Comparison of ENCODE assay signal across 9 cellular contexts in the genomic region with DNA sequence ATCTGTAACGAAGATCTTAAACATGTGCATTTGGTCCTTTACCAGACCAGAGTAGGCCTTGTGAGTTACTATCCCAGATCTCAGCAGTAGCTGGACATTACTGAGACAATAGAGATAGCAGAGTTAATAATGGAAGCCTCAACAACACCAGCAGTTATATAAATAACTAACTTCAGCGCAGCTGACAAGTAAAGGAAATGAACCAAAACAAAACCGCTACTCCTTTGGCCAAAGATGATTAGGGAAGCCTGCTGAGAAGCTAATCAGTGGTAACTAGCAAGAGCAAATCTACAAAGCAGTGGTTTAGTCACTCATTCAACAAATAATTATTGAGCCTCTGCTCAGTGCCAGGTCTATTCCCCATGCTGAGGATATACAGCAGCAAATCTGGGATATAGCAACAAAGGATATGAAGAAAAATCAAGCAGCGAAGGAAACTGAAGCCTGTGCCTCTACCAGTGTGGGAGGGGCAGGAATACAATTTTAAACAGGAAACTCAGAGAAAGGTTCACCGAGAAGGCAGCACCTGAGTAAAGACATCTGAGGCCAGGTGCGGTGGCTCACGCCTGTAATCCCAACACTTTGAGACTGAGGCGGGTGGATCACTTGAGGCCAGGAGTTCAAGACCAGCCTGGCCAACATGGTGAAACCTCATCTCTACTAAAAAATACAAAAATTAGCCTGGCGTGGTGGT.
DNase-seq lines count a peak whose midpoint lies in the region; ATAC-seq and TF ChIP-seq lines count a peak whose summit lies in the region.
"Had no signal": no experiment of that assay in that cellular context is flagged by ENCODE, and none has a peak within 500 bp of the region (broad histone marks: within the 10 kb centered on the region; RNA-seq: fewer than 3 reads in every experiment).

No MANE protein-coding gene starts in this region.

- no peaks in the 10 kb centered on the region for H3K9me2 ChIP-seq in SK-N-SH
- no peaks in the 10 kb centered on the region for H3K9me2 ChIP-seq in hepatocyte (replicated peaks; ENCODE audit: insufficient read depth)

- H3K4me1 Mint-ChIP-seq in IgD-negative memory B cell (peaks cover 45 to 56% (median 46%) of the 10 kb centered on the region in 3 donors), Caco-2 (ENCODE audit: low read depth, unreplicated experiment) (no peaks in the 10 kb centered on the region)

- no peaks in the 10 kb centered on the region for H3F3A ChIP-seq in SK-N-SH (replicated peaks; ENCODE audit: insufficient read depth)

- H3K79me2 ChIP-seq in SK-N-SH (ENCODE audit: insufficient read depth) (no peaks in the 10 kb centered on the region), hepatocyte (no peaks in the 10 kb centered on the region)

- WGBS in SK-N-SH (ENCODE audit: low lambda C conversion rate) = 43% methylated on average over 9 of the region's 9 CpGs
- 65 to 72% (median 67%) methylated on average over 9 of the region's 9 CpGs for WGBS in stomach, 5 donors
- WGBS in hepatocyte (ENCODE audit: low lambda C conversion rate, missing lambda C conversion rate) = 74% methylated on average over 9 of the region's 9 CpGs

- no TSS peak for BruUV-seq in Caco-2 (replicated peaks; lab: Mats Ljungman, UMichigan)

- H3K27ac ChIP-seq in SK-N-SH (ENCODE audit: low read depth in 2 of 2, low read length in 1 of 2) = peak overlapping the region in 1 of 2 experiments; percentile 13; a peak in 1 of 4 replicates
- peak overlapping the region in 3 of 5 donors; percentile 11 to 32 (median 24) for H3K27ac ChIP-seq in stomach
- no peak overlapping the region for H3K27ac ChIP-seq in hepatocyte

- H3K36me3 ChIP-seq in SK-N-SH (replicated peaks in 1 of 2; ENCODE audit: control insufficient read depth in 1 of 2, insufficient read depth in 2 of 2, low read length in 1 of 2) = no peaks in the 10 kb centered on the region
- no peaks in the 10 kb centered on the region for H3K36me3 ChIP-seq in stomach
- no peaks in the 10 kb centered on the region for H3K36me3 ChIP-seq in Caco-2 (ENCODE audit: control insufficient read depth, insufficient read depth, low read length)
- H3K36me3 ChIP-seq in hepatocyte (replicated peaks; ENCODE audit: insufficient read depth, low read depth) = no peaks in the 10 kb centered on the region

- CTCF ChIA-PET in SK-N-SH (lab: Yijun Ruan, JAX) (interaction anchor here (1.0 to 1.1 kb wide), 2 partner anchors 10 to 13 kb away, joined by 3 read pairs; no protein-coding TSS in a partner anchor), Caco-2 (lab: Charles Lee) (no interaction called here)

- intact Hi-C loops in stomach (cut with DNase I; ENCODE audit: low total_unique reads) (no loop called here), Caco-2 (cut with micrococcal nuclease; ENCODE audit: unreplicated experiment) (no loop called here)

- H3K4me3 Mint-ChIP-seq in IgD-negative memory B cell (peak overlapping the region; percentile 47 to 90 (median 52)), Caco-2 (ENCODE audit: unreplicated experiment) (no peak overlapping the region)

- H3K9me3 Mint-ChIP-seq in IgD-negative memory B cell (peaks cover 0 to 1% (median 0%) of the 10 kb centered on the region in 3 donors), Caco-2 (ENCODE audit: unreplicated experiment) (no peaks in the 10 kb centered on the region)
- H3K9me3 Mint-ChIP-seq in activated naive CD4-positive, alpha-beta T cell treated with anti-CD3 and anti-CD28 coated beads, Interleukin-2, amount 50 U/mL, for 72 hours = no peaks in the 10 kb centered on the region

- H3K9ac ChIP-seq in SK-N-SH = no peak overlapping the region

- no peak overlapping the region for H3K4me3 ChIP-seq in SK-N-SH (ENCODE audit: low read depth in 2 of 2, low read length in 1 of 2)
- H3K4me3 ChIP-seq in stomach = no peak overlapping the region
- H3K4me3 ChIP-seq in Caco-2 (ENCODE audit: low read depth, low read length) = no peak overlapping the region
- H3K4me3 ChIP-seq in hepatocyte = no peak overlapping the region

- POLR2A ChIA-PET in SK-N-SH (lab: Yijun Ruan, JAX) = interaction anchor here (0.6 kb wide), 1 partner anchor 55 kb away, joined by 3 read pairs; no protein-coding TSS in a partner anchor
- POLR2A ChIA-PET in Caco-2 (lab: Charles Lee) = no interaction called here

- TF ChIP-seq CTCF in SK-N-SH (IDR thresholded peaks at IDR 0.05) (no peak), stomach (IDR thresholded peaks at IDR 0.05) (no peak), Caco-2 (IDR thresholded peaks at IDR 0.05; ENCODE audit: insufficient read depth in 1 of 2, low read depth in 1 of 2, low read length in 1 of 2, severe bottlenecking in 1 of 2, unreplicated experiment in 1 of 2) (no peak), hepatocyte (IDR thresholded peaks at IDR 0.05; ENCODE audit: poor library complexity) (no peak)

- H4K20me1 ChIP-seq in SK-N-SH (ENCODE audit: insufficient read depth) (no peaks in the 10 kb centered on the region), hepatocyte (ENCODE audit: insufficient read depth, poor library complexity, severe bottlenecking) (no peaks in the 10 kb centered on the region)

- peaks cover 0 to 12% of the 10 kb centered on the region in 2 experiments; a peak in 1 of 4 replicates for H3K4me1 ChIP-seq in SK-N-SH (ENCODE audit: control insufficient read depth in 1 of 2, insufficient read depth in 2 of 2, low read depth in 1 of 2, low read length in 1 of 2)
- H3K4me1 ChIP-seq in stomach = peaks cover 0 to 14% (median 0%) of the 10 kb centered on the region in 4 donors
- H3K4me1 ChIP-seq in Caco-2 = 0 out of 2 replicates have a peak, but pooled peaks cover 6% of the 10 kb centered on the region
- peaks cover 10% of the 10 kb centered on the region for H3K4me1 ChIP-seq in hepatocyte (ENCODE audit: insufficient read depth)

- TF ChIP-seq POLR2A in stomach (IDR thresholded peaks at IDR 0.05) = no peak

- no peak for TF ChIP-seq RAD21 in SK-N-SH (IDR thresholded peaks at IDR 0.05; ENCODE audit: low read length)

- no peak for ATAC-seq in SK-N-SH treated with all-trans-retinoic acid at 6 μM for 48 hours
- no peak for ATAC-seq in activated naive CD4-positive, alpha-beta T cell treated with anti-CD3 and anti-CD28 coated beads, Interleukin-2, amount 50 U/mL, for 72 hours

- DNase-seq in SK-N-SH = peak; percentile 39
- DNase-seq in activated naive CD4-positive, alpha-beta T cell treated with anti-CD3 and anti-CD28 coated beads, Interleukin-2, amount 50 U/mL, for 72 hours (ENCODE audit: low spot score in 2 of 2) = no peak
- DNase-seq in stomach = no peak
- no peak for DNase-seq in stimulated activated CD4-positive, alpha-beta T cell treated with anti-CD3 and anti-CD28 coated beads, Interleukin-4, amount 100 ng/mL, for 4 hours
- DNase-seq in Caco-2 = no peak
- DNase-seq in hepatocyte (ENCODE audit: low spot score) = no peak
- DNase-seq: KG1 had no signal

- H2AFZ ChIP-seq in SK-N-SH (ENCODE audit: low read depth) = no peak overlapping the region
- H2AFZ ChIP-seq in hepatocyte = no peak overlapping the region

- H3K27me3 Mint-ChIP-seq in IgD-negative memory B cell (no peaks in the 10 kb centered on the region), Caco-2 (ENCODE audit: insufficient read depth, unreplicated experiment) (peaks cover 6% of the 10 kb centered on the region)

- TF ChIP-seq EP300 in SK-N-SH (IDR thresholded peaks at IDR 0.05; ENCODE audit: borderline replicate concordance in 1 of 2, low read depth in 1 of 2, low read length in 1 of 2) (no peak), stomach (IDR thresholded peaks at IDR 0.05) (no peak)

- H3K27me3 ChIP-seq in SK-N-SH (ENCODE audit: insufficient read depth) (no peaks in the 10 kb centered on the region), stomach (no peaks in the 10 kb centered on the region), Caco-2 (replicated peaks; ENCODE audit: control insufficient read depth, insufficient read depth, low read length) (no peaks in the 10 kb centered on the region), hepatocyte (no peaks in the 10 kb centered on the region)

- H3K36me3 Mint-ChIP-seq in IgD-negative memory B cell = peaks cover 4% of the 10 kb centered on the region
- H3K36me3 Mint-ChIP-seq in activated naive CD4-positive, alpha-beta T cell treated with anti-CD3 and anti-CD28 coated beads, Interleukin-2, amount 50 U/mL, for 72 hours = peaks cover 13 to 48% of the 10 kb centered on the region in 2 donors
- no peaks in the 10 kb centered on the region for H3K36me3 Mint-ChIP-seq in Caco-2 (ENCODE audit: insufficient read depth, unreplicated experiment)

- H3K9me3 ChIP-seq in SK-N-SH = peaks cover 11% of the 10 kb centered on the region; the same call in 1 of the 2 replicates
- H3K9me3 ChIP-seq in stomach = no peaks in the 10 kb centered on the region
- H3K9me3 ChIP-seq in Caco-2 = no peaks in the 10 kb centered on the region
- H3K9me3 ChIP-seq in hepatocyte (ENCODE audit: low read depth) = no peaks in the 10 kb centered on the region

- H3K4me2 ChIP-seq in SK-N-SH (no peak overlapping the region), hepatocyte (no peak overlapping the region)

- H3K27ac Mint-ChIP-seq in IgD-negative memory B cell = peak overlapping the region; percentile 66 to 99 (median 96)
- H3K27ac Mint-ChIP-seq in activated naive CD4-positive, alpha-beta T cell treated with anti-CD3 and anti-CD28 coated beads, Interleukin-2, amount 50 U/mL, for 72 hours = peak overlapping the region; percentile 87 to 92
- no peak overlapping the region for H3K27ac Mint-ChIP-seq in Caco-2 (ENCODE audit: unreplicated experiment)

TF ChIP-seq in SK-N-SH, 30 proteins besides CTCF, POLR2A, EP300 and RAD21 (continues in another document):
- TF ChIP-seq, protein P1, sequence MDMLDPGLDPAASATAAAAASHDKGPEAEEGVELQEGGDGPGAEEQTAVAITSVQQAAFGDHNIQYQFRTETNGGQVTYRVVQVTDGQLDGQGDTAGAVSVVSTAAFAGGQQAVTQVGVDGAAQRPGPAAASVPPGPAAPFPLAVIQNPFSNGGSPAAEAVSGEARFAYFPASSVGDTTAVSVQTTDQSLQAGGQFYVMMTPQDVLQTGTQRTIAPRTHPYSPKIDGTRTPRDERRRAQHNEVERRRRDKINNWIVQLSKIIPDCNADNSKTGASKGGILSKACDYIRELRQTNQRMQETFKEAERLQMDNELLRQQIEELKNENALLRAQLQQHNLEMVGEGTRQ (IDR thresholded peaks at IDR 0.05; ENCODE audit: borderline replicate concordance, low read depth, low read length) = no peak
- TF ChIP-seq MXI1 (IDR thresholded peaks at IDR 0.05; ENCODE audit: low read depth, low read length) (no peak), POLR2AphosphoS5 (IDR thresholded peaks at IDR 0.05; ENCODE audit: low read depth, low read length) (no peak)

TF ChIP-seq in SK-N-SH treated with all-trans-retinoic acid at 6 μM for 48 hours, 23 proteins besides CTCF, POLR2A, EP300 and RAD21 (continues in another document):
- no peak for TF ChIP-seq SNAI2 (CRISPR knock-in tag; IDR thresholded peaks at IDR 0.05)
- TF ChIP-seq ISL1 (CRISPR knock-in tag; IDR thresholded peaks at IDR 0.05) = no peak
- TF ChIP-seq TOX (CRISPR knock-in tag; IDR thresholded peaks at IDR 0.05; ENCODE audit: borderline replicate concordance) = no peak
- TF ChIP-seq ZFP3 (CRISPR knock-in tag; IDR thresholded peaks at IDR 0.05) = no peak
- no peak for TF ChIP-seq ZFP30 (CRISPR knock-in tag; IDR thresholded peaks at IDR 0.05)
- TF ChIP-seq GLIS3 (CRISPR knock-in tag; IDR thresholded peaks at IDR 0.05) = no peak
- no peak for TF ChIP-seq CSDC2 (CRISPR knock-in tag; IDR thresholded peaks at IDR 0.05)
